In the genomic region with DNA sequence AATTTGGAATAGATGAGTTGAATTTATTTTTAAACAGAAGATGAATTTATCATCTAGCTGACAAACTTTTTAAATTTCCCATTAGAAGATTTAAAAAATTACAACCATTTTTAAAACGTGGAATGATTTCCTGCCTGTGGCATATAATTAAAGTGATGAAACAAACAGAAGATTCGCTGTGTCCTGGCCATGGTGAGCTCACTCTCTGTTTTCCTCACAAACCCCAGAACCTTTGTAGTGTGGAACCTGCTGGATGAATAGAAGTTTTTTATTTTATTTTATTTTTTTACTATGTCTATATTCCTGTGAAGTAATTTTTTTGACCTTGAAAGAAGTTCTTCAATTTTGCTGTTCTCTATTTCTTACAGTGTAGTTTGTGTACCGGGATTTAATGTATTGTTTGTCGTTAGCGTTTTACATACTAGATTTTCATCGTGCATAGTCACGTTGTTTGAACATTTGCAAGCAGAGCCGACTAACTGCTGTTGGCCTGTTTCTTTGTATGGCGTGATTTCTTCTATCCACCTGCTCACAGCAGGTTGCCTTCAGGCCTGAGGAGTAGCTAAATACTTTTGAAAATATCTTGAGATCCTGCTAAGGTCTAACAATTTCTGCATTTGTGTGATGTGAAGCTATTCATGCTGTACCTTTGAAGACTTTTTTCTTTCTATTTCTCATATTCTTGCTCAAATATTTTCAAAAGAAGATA, we compare ENCODE assay signal across 2 cellular contexts.
TF ChIP-seq lines count a peak whose summit lies in the region.

No MANE protein-coding gene starts in this region.

TF ChIP-seq in A549, 52 proteins besides CTCF, POLR2A, EP300 and RAD21 (continued from another document):
- TF ChIP-seq, protein P1, sequence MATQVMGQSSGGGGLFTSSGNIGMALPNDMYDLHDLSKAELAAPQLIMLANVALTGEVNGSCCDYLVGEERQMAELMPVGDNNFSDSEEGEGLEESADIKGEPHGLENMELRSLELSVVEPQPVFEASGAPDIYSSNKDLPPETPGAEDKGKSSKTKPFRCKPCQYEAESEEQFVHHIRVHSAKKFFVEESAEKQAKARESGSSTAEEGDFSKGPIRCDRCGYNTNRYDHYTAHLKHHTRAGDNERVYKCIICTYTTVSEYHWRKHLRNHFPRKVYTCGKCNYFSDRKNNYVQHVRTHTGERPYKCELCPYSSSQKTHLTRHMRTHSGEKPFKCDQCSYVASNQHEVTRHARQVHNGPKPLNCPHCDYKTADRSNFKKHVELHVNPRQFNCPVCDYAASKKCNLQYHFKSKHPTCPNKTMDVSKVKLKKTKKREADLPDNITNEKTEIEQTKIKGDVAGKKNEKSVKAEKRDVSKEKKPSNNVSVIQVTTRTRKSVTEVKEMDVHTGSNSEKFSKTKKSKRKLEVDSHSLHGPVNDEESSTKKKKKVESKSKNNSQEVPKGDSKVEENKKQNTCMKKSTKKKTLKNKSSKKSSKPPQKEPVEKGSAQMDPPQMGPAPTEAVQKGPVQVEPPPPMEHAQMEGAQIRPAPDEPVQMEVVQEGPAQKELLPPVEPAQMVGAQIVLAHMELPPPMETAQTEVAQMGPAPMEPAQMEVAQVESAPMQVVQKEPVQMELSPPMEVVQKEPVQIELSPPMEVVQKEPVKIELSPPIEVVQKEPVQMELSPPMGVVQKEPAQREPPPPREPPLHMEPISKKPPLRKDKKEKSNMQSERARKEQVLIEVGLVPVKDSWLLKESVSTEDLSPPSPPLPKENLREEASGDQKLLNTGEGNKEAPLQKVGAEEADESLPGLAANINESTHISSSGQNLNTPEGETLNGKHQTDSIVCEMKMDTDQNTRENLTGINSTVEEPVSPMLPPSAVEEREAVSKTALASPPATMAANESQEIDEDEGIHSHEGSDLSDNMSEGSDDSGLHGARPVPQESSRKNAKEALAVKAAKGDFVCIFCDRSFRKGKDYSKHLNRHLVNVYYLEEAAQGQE (IDR thresholded peaks at IDR 0.05): no peak
- TF ChIP-seq SREBF2 (IDR thresholded peaks at IDR 0.05) (no peak), JUNB (IDR thresholded peaks at IDR 0.05) (no peak), HOXA7 (CRISPR knock-in tag; IDR thresholded peaks at IDR 0.05) (no peak), NR3C1 (IDR thresholded peaks at IDR 0.05) (no peak), KDM1A (IDR thresholded peaks at IDR 0.05; ENCODE audit: low read depth) (no peak), TFCP2L1 (CRISPR knock-in tag; IDR thresholded peaks at IDR 0.05) (no peak)

TF ChIP-seq in Ishikawa, 13 proteins besides CTCF, POLR2A, EP300 and RAD21 (continued from another document):
- TF ChIP-seq, protein P1 (IDR thresholded peaks at IDR 0.05; ENCODE audit: low read depth): no peak
- TF ChIP-seq ZBTB7A (IDR thresholded peaks at IDR 0.05; ENCODE audit: low read depth) (no peak), FOXM1 (IDR thresholded peaks at IDR 0.05; ENCODE audit: borderline replicate concordance, low read depth) (peak; percentile 74), NFIC (IDR thresholded peaks at IDR 0.05) (peak; percentile 51), CEBPB (IDR thresholded peaks at IDR 0.05) (no peak), USF1 (IDR thresholded peaks at IDR 0.05) (no peak), TEAD4 (IDR thresholded peaks at IDR 0.05) (peak; percentile 51; the same call in 1 of the 2 replicates)
